Comparison of ENCODE assay signal across 14 cellular contexts in the genomic region with DNA sequence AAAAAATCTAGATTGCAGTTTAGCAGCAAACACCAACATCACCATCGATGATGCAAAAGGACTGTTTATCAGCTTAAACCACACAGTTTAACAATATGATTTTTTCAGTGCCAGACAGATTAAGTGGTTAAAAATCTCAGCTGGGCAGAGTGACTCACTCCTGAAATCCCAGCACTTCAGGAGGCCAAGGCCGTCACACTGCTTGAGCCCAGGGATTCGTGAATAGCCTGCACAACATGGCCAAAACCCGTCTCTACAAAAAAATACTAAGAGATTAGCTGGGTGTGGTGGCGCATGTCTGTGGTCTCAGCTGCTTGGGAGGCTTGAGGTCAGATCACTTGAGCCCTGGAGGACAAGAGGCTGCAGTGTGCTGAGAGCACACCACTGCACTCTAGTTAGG. TPM values are rescaled to one million over a fixed set of nuclear protein-coding genes. Genes with fewer than 3 reads are reported as not detected.
DNase-seq lines count a peak whose midpoint lies in the region; ATAC-seq and TF ChIP-seq lines count a peak whose summit lies in the region.
"Had no signal": no experiment of that assay in that cellular context is flagged by ENCODE, and none has a peak within 500 bp of the region (broad histone marks: within the 10 kb centered on the region; RNA-seq: fewer than 3 reads in every experiment).

No MANE protein-coding gene starts in this region.

- no peak for DNase-seq in left ventricle myocardium superior
- DNase-seq in Right ventricle myocardium inferior (ENCODE audit: missing footprints) = no peak
- DNase-seq in T1000 (lab: John Stamatoyannopoulos, UW) = peak; percentile 94
- DNase-seq in fibroblast of the aortic adventitia (ENCODE audit: low read depth) = peak; percentile 99
- no peak for DNase-seq in upper lobe of right lung
- no peak for DNase-seq in NCI-H2171 treated with DMSO at 0.1 percent for 48 hours (lab: John Stamatoyannopoulos, UW)
- DNase-seq in substantia nigra (lab: John Stamatoyannopoulos, UW) = no peak
- DNase-seq: activated CD8-positive, alpha-beta memory T cell treated with anti-CD3 and anti-CD28 coated beads, Interleukin-2, amount 50 U/mL, for 48 hours; DMS153; MM.1S; RPMI8226; small intestine had no signal

- no peak overlapping the region for H3K4me3 ChIP-seq in fibroblast of the aortic adventitia (ENCODE audit: low read depth, low read length)
- H3K4me3 ChIP-seq in upper lobe of right lung = no peak overlapping the region
- H3K4me3 ChIP-seq: lung had no signal

- H3K27me3 ChIP-seq in upper lobe of right lung = no peaks in the 10 kb centered on the region

- H3K27ac ChIP-seq in upper lobe of right lung (no peak overlapping the region), substantia nigra (ENCODE audit: low read depth, low read length, poor library complexity, severe bottlenecking) (no peak overlapping the region)

- H3K4me1 ChIP-seq in upper lobe of right lung = peaks cover 16% of the 10 kb centered on the region

- peak; percentile 15 for ATAC-seq in left ventricle myocardium superior
- no peak for ATAC-seq in Right ventricle myocardium inferior
- peak; percentile 50 for ATAC-seq in upper lobe of right lung
- ATAC-seq in GM18861 (IDR thresholded peaks at IDR 0.05; ENCODE audit: unreplicated experiment) = no peak

- H3K9me3 ChIP-seq in upper lobe of right lung = no peaks in the 10 kb centered on the region

- TF ChIP-seq CTCF in fibroblast of the aortic adventitia (IDR thresholded peaks at IDR 0.05; ENCODE audit: insufficient read depth, low read length) (no peak), upper lobe of right lung (IDR thresholded peaks at IDR 0.05) (no peak)

- H3K36me3 ChIP-seq in upper lobe of right lung = peaks cover 97% of the 10 kb centered on the region

- intact Hi-C loops in left ventricle myocardium superior (cut with micrococcal nuclease) = no loop called here
- intact Hi-C loops in Right ventricle myocardium inferior (cut with DNase I) = no loop called here
- intact Hi-C loops in upper lobe of right lung (cut with DNase I) = no loop called here

RNA-seq across cellular contexts. Expression of a gene that starts 8.9 kb away (rescaled TPM):
- 36.7 TPM for total RNA-seq in left ventricle myocardium superior
- total RNA-seq in Right ventricle myocardium inferior = 32.8 TPM
- 42.8 and 138 TPM in 2 replicates for total RNA-seq in fibroblast of the aortic adventitia (ENCODE audit: low replicate concordance)
- total RNA-seq in upper lobe of right lung = 63.8 TPM

RNA-seq across cellular contexts. Expression of a gene that starts 9.2 kb away (rescaled TPM):
- 3.5 TPM for total RNA-seq in left ventricle myocardium superior
- total RNA-seq in Right ventricle myocardium inferior = 2.6 TPM
- total RNA-seq in fibroblast of the aortic adventitia (ENCODE audit: low replicate concordance) = 14.9 and 69.3 TPM in 2 replicates
- 8.4 TPM for total RNA-seq in upper lobe of right lung

RNA-seq across cellular contexts. Expression of a gene that starts 17.1 kb away (rescaled TPM):
- total RNA-seq in left ventricle myocardium superior (9.0 TPM), Right ventricle myocardium inferior (8.9 TPM), fibroblast of the aortic adventitia (ENCODE audit: low replicate concordance) (15.9 and 23.1 TPM in 2 replicates), upper lobe of right lung (21.2 TPM)

Comparison
In these comparisons a context has a peak if more than half of its experiments do, and no peak if none do; other contexts are left out.
1. ATAC-seq: peak in left ventricle myocardium superior (single experiment) and upper lobe of right lung (single experiment); none in Right ventricle myocardium inferior (single experiment) and GM18861 (single experiment).
2. DNase-seq: peak in T1000 (single experiment) and fibroblast of the aortic adventitia (single experiment); none in left ventricle myocardium superior (single experiment), Right ventricle myocardium inferior (single experiment), upper lobe of right lung (single experiment), NCI-H2171 treated with DMSO at 0.1 percent for 48 hours (single experiment) and substantia nigra (0 of 49).